In the genomic region with DNA sequence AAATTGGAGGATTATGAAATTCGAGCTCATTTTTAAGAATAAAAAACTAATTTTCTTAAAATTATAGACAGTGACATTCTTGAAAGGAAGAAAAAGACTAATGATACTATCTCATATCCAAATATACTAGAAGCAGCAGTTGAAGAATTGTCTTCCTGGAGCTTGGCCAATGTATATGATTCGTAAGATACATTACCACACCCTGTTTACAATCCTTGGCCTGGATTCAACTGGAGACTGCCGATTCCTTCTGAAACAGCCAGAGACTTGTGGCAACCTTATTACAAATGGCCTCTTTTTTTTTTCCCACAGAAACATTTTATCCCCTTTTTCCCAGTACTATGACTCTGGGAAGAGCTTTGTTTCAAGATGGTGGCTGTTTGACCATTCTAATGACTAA, we compare ENCODE assay signal across 17 cellular contexts.
DNase-seq lines count a peak whose midpoint lies in the region; TF ChIP-seq lines count a peak whose summit lies in the region.
"Had no signal": no experiment of that assay in that cellular context is flagged by ENCODE, and none has a peak within 500 bp of the region (broad histone marks: within the 10 kb centered on the region; RNA-seq: fewer than 3 reads in every experiment).

No MANE protein-coding gene starts in this region.

- H3K27ac ChIP-seq in transverse colon (no peak overlapping the region), spleen (no peak overlapping the region)
- H3K27ac ChIP-seq: sigmoid colon had no signal

- no peak for TF ChIP-seq EP300 in transverse colon (IDR thresholded peaks at IDR 0.05; ENCODE audit: low read depth)

- in situ Hi-C loops in transverse colon (cut with MboI; ENCODE audit: low pct_ligation_motif_present in 1 of 4, low pct_unique_long_range_greater_than_20kb in 1 of 4, low sequenced_read_pairs in 3 of 4) = no loop called here

- H3K4me3 ChIP-seq in fibroblast of villous mesenchyme (ENCODE audit: low read depth, low read length) (no peak overlapping the region), transverse colon (no peak overlapping the region), spleen (no peak overlapping the region)
- H3K4me3 ChIP-seq: sigmoid colon had no signal

- H3K36me3 ChIP-seq in transverse colon (no peaks in the 10 kb centered on the region), spleen (no peaks in the 10 kb centered on the region)
- H3K36me3 ChIP-seq: BE2C, sigmoid colon had no signal

- DNase-seq in HS-5 (ENCODE audit: low read depth) (peak; percentile 40), amniotic epithelial cell (ENCODE audit: low read depth) (peak; percentile 9), fibroblast of villous mesenchyme (ENCODE audit: low read depth) (peak; percentile 67), transverse colon (peak; percentile 58), spleen (no peak), iPS-NIHi11 (ENCODE audit: low spot score) (no peak)
- DNase-seq in stimulated activated CD8-positive, alpha-beta memory T cell treated with anti-CD3 and anti-CD28 coated beads, Interleukin-4, amount 100 ng/mL, for 48 hours = no peak
- DNase-seq: activated CD4-positive, alpha-beta T cell treated with anti-CD3 and anti-CD28 coated beads for 48 hours; activated naive CD8-positive, alpha-beta T cell treated with anti-CD3 and anti-CD28 coated beads for 36 hours; BE2C; cortex of kidney; MM.1S; NCI-H146; NCI-H774; SIG-M5; sigmoid colon; T-helper 1 cell had no signal

- intact Hi-C loops in transverse colon (cut with DNase I; ENCODE audit: low total_unique reads) (no loop called here), spleen (cut with DNase I; ENCODE audit: low total_unique reads) (no loop called here)

- H3K4me1 ChIP-seq in transverse colon (peaks cover 0 to 7% (median 0%) of the 10 kb centered on the region in 4 donors), spleen (no peaks in the 10 kb centered on the region)
- H3K4me1 ChIP-seq: BE2C, sigmoid colon had no signal

- H3K9me3 ChIP-seq in transverse colon (peaks cover 0 to 3% of the 10 kb centered on the region in 2 donors), spleen (peaks cover 0 to 41% (median 23%) of the 10 kb centered on the region in 8 donors)
- H3K9me3 ChIP-seq: BE2C had no signal

- no peak for TF ChIP-seq POLR2A in transverse colon (IDR thresholded peaks at IDR 0.05)
- TF ChIP-seq POLR2A in spleen (IDR thresholded peaks at IDR 0.05) = no peak

- 21 to 35% methylated on average over 3 of the region's 3 CpGs for WGBS in transverse colon (ENCODE audit: low coverage in 1 of 2), 2 donors
- WGBS in spleen, 5 donors = 65 to 85% (median 67%) methylated on average over 3 of the region's 3 CpGs

- no peak for TF ChIP-seq CTCF in fibroblast of villous mesenchyme (IDR thresholded peaks at IDR 0.05; ENCODE audit: insufficient read depth, low read depth, low read length)
- TF ChIP-seq CTCF in transverse colon (IDR thresholded peaks at IDR 0.05) = no peak
- TF ChIP-seq CTCF in spleen (IDR thresholded peaks at IDR 0.05 in 8 of 11, conservative IDR thresholded peaks at IDR 0.05 in 3 of 11) = no peak

- H3K27me3 ChIP-seq in transverse colon (no peaks in the 10 kb centered on the region), spleen (replicated peaks in 1 of 7) (no peaks in the 10 kb centered on the region)
- H3K27me3 ChIP-seq: BE2C, sigmoid colon had no signal

Comparison
In these comparisons a context has a peak if more than half of its experiments do, and no peak if none do; other contexts are left out.
1. DNase-seq: peak in HS-5 (single experiment), amniotic epithelial cell (single experiment), fibroblast of villous mesenchyme (single experiment) and transverse colon (single experiment); none in spleen (single experiment), stimulated activated CD8-positive, alpha-beta memory T cell treated with anti-CD3 and anti-CD28 coated beads, Interleukin-4, amount 100 ng/mL, for 48 hours (single experiment) and iPS-NIHi11 (single experiment).